ENCODE assay signal across 2 cellular contexts in genomic region chr15:73992594-73992898, GRCh38.
TF ChIP-seq lines count a peak whose summit lies in the region.

No MANE protein-coding gene starts in this region.

TF ChIP-seq in SK-N-SH, 30 proteins besides CTCF, POLR2A, EP300 and RAD21 (continued from another document):
- no peak for TF ChIP-seq USF1 (IDR thresholded peaks at IDR 0.05; ENCODE audit: borderline replicate concordance, low read depth)
- no peak for TF ChIP-seq PBX3 (IDR thresholded peaks at IDR 0.05)
- TF ChIP-seq USF2 (IDR thresholded peaks at IDR 0.05; ENCODE audit: borderline replicate concordance, low read depth, low read length): no peak
- no peak for TF ChIP-seq MAX (IDR thresholded peaks at IDR 0.05; ENCODE audit: low read depth)
- no peak for TF ChIP-seq TEAD4 (IDR thresholded peaks at IDR 0.05; ENCODE audit: borderline replicate concordance, insufficient read depth)
- no peak for TF ChIP-seq JUND (IDR thresholded peaks at IDR 0.05)
- TF ChIP-seq RXRA (IDR thresholded peaks at IDR 0.05; ENCODE audit: borderline replicate concordance, low read depth): no peak

TF ChIP-seq in SK-N-SH treated with all-trans-retinoic acid at 6 μM for 48 hours, 23 proteins besides CTCF, POLR2A, EP300 and RAD21 (continued from another document):
- no peak for TF ChIP-seq CSRNP3 (CRISPR knock-in tag; IDR thresholded peaks at IDR 0.05)
- TF ChIP-seq POU6F1 (CRISPR knock-in tag; IDR thresholded peaks at IDR 0.05; ENCODE audit: borderline replicate concordance, low read depth): no peak
- no peak for TF ChIP-seq PATZ1 (CRISPR knock-in tag; IDR thresholded peaks at IDR 0.05; ENCODE audit: borderline replicate concordance)
- TF ChIP-seq PPARA (CRISPR knock-in tag; IDR thresholded peaks at IDR 0.05; ENCODE audit: borderline replicate concordance): no peak
- TF ChIP-seq ZNF8 (CRISPR knock-in tag; IDR thresholded peaks at IDR 0.05): no peak
- TF ChIP-seq ESRRG (CRISPR knock-in tag; IDR thresholded peaks at IDR 0.05): no peak
- no peak for TF ChIP-seq BACH2 (CRISPR knock-in tag; IDR thresholded peaks at IDR 0.05; ENCODE audit: borderline replicate concordance)
- TF ChIP-seq TCF4 (CRISPR knock-in tag; IDR thresholded peaks at IDR 0.05; ENCODE audit: borderline replicate concordance): no peak
